Comparison of ENCODE assay signal across 14 cellular contexts in genomic region chr18:61129001-61129400, GRCh38.
DNase-seq lines count a peak whose midpoint lies in the region; ATAC-seq and TF ChIP-seq lines count a peak whose summit lies in the region.
"Had no signal": no experiment of that assay in that cellular context is flagged by ENCODE, and none has a peak within 500 bp of the region (broad histone marks: within the 10 kb centered on the region; RNA-seq: fewer than 3 reads in every experiment).

No MANE protein-coding gene starts in this region.

- peaks cover 21% of the 10 kb centered on the region for H3K4me1 Mint-ChIP-seq in GM23338
- H3K4me1 Mint-ChIP-seq: CD4-positive, alpha-beta memory T cell had no signal

- H3F3A ChIP-seq in GM23338 (replicated peaks; ENCODE audit: low read depth), result no peaks in the 10 kb centered on the region
- H3F3A ChIP-seq in GM23248 (ENCODE audit: insufficient read depth), result no peaks in the 10 kb centered on the region

- ATAC-seq in GM23338, result peak; percentile 49; the same call in 2 of the 3 replicates
- ATAC-seq: A549 had no signal

- H3K9me2 ChIP-seq in GM23338 (ENCODE audit: insufficient read depth), result no peaks in the 10 kb centered on the region
- no peaks in the 10 kb centered on the region; the same call in 1 of the 2 replicates for H3K9me2 ChIP-seq in GM23248 (ENCODE audit: insufficient read depth)

- no peak overlapping the region for H3K27ac Mint-ChIP-seq in GM23338
- H3K27ac Mint-ChIP-seq: CD4-positive, alpha-beta memory T cell; HFFc6 had no signal

- H2AFZ ChIP-seq in GM23338 (no peak overlapping the region), trophoblast cell (ENCODE audit: insufficient read depth, low read length, poor library complexity) (no peak overlapping the region), GM23248 (no peak overlapping the region)

- H3K18ac ChIP-seq in trophoblast cell (ENCODE audit: low read length), result no peak overlapping the region

- no peak for TF ChIP-seq CTCF in GM23338 (conservative IDR thresholded peaks at IDR 0.05; ENCODE audit: low read depth in 2 of 2)

- H2BK120ac ChIP-seq in trophoblast cell (ENCODE audit: insufficient read depth, low read length, poor library complexity), result no peak overlapping the region

- no peaks in the 10 kb centered on the region for H3K9me3 ChIP-seq in trophoblast cell (ENCODE audit: insufficient read depth, low read depth, low read length)
- no peaks in the 10 kb centered on the region for H3K9me3 ChIP-seq in GM23248 (ENCODE audit: low read depth)
- H3K9me3 ChIP-seq: A549, BE2C had no signal

- in situ Hi-C loops in GM23248 (cut with MboI), result no loop called here

- peaks cover 17% of the 10 kb centered on the region for H3K4me1 ChIP-seq in GM23338 (ENCODE audit: insufficient read depth)
- peaks cover 3% of the 10 kb centered on the region in 2 experiments for H3K4me1 ChIP-seq in trophoblast cell (ENCODE audit: control insufficient read depth in 1 of 2, insufficient read depth in 2 of 2, low read length in 2 of 2)
- no peaks in the 10 kb centered on the region for H3K4me1 ChIP-seq in GM23248 (ENCODE audit: insufficient read depth)
- H3K4me1 ChIP-seq: A549, BE2C had no signal

- H3K27me3 Mint-ChIP-seq in GM23338 (ENCODE audit: insufficient read depth, low read depth, poor library complexity), result no peaks in the 10 kb centered on the region
- H3K27me3 Mint-ChIP-seq: CD4-positive, alpha-beta memory T cell had no signal

- H3K23ac ChIP-seq in trophoblast cell (ENCODE audit: low read length), result no peak overlapping the region

- H3K79me1 ChIP-seq in trophoblast cell (ENCODE audit: low read length), result peaks cover 7% of the 10 kb centered on the region

- H3K36me3 ChIP-seq in GM23338 (ENCODE audit: insufficient read depth), result no peaks in the 10 kb centered on the region
- H3K36me3 ChIP-seq in trophoblast cell (ENCODE audit: control insufficient read depth in 1 of 2, insufficient read depth in 2 of 2, low read length in 2 of 2), result no peaks in the 10 kb centered on the region
- H3K36me3 ChIP-seq in GM23248 (ENCODE audit: low read depth), result no peaks in the 10 kb centered on the region
- H3K36me3 ChIP-seq: BE2C had no signal

- H3K4me3 Mint-ChIP-seq in GM23338, result no peak overlapping the region
- H3K4me3 Mint-ChIP-seq: CD4-positive, alpha-beta memory T cell; HFFc6 had no signal

- H3K9ac ChIP-seq in trophoblast cell (ENCODE audit: low read length) (no peak overlapping the region), GM23248 (no peak overlapping the region)

- H4K8ac ChIP-seq in trophoblast cell (ENCODE audit: low read depth, low read length), result no peak overlapping the region

- H3K4me3 ChIP-seq in GM23338, result no peak overlapping the region
- no peak overlapping the region for H3K4me3 ChIP-seq in trophoblast cell (ENCODE audit: low read depth, low read length)
- no peak overlapping the region for H3K4me3 ChIP-seq in GM23248
- H3K4me3 ChIP-seq: A549 had no signal

- no peaks in the 10 kb centered on the region for H3K9me3 Mint-ChIP-seq in GM23338

- H3K4ac ChIP-seq in trophoblast cell (ENCODE audit: low read depth, low read length), result no peak overlapping the region

- no peak overlapping the region for H2BK12ac ChIP-seq in trophoblast cell (ENCODE audit: low read length)

- no peak overlapping the region for H4K91ac ChIP-seq in trophoblast cell (ENCODE audit: low read depth, low read length)

- H4K20me1 ChIP-seq in GM23338 (replicated peaks; ENCODE audit: insufficient read depth), result no peaks in the 10 kb centered on the region
- no peaks in the 10 kb centered on the region for H4K20me1 ChIP-seq in GM23248 (ENCODE audit: insufficient read depth)

- no peaks in the 10 kb centered on the region for H3K36me3 Mint-ChIP-seq in GM23338 (ENCODE audit: low read depth)
- H3K36me3 Mint-ChIP-seq: CD4-positive, alpha-beta memory T cell had no signal

- H3K27me3 ChIP-seq in GM23338 (ENCODE audit: insufficient read depth), result no peaks in the 10 kb centered on the region
- no peaks in the 10 kb centered on the region for H3K27me3 ChIP-seq in trophoblast cell (ENCODE audit: insufficient read depth, low read length)
- H3K27me3 ChIP-seq in GM23248 (replicated peaks; ENCODE audit: insufficient read depth), result no peaks in the 10 kb centered on the region
- H3K27me3 ChIP-seq: BE2C had no signal

- DNase-seq in ELF-1 (ENCODE audit: low read depth, low spot score) (peak; percentile 81), GM23338 (ENCODE audit: low spot score) (no peak), iPS-NIHi7 (ENCODE audit: extremely low spot score) (peak; percentile 12), trophoblast cell (peak; percentile 78 to 87), NCI-H1417 treated with DMSO at 0.1 percent for 48 hours (lab: John Stamatoyannopoulos, UW) (no peak), NCI-H524 (lab: John Stamatoyannopoulos, UW) (no peak), GM23248 (no peak)
- DNase-seq: BE2C; CD4-positive, alpha-beta memory T cell; DMS79; HCEC 1CT; HFFc6 had no signal

- H3K79me2 ChIP-seq in GM23338 (replicated peaks; ENCODE audit: insufficient read depth) (no peaks in the 10 kb centered on the region), trophoblast cell (ENCODE audit: control insufficient read depth, insufficient read depth, low read length, poor library complexity) (no peaks in the 10 kb centered on the region), GM23248 (ENCODE audit: insufficient read depth) (no peaks in the 10 kb centered on the region)

- no peak overlapping the region for H2BK5ac ChIP-seq in trophoblast cell (ENCODE audit: low read depth, low read length, poor library complexity)

- H3K27ac ChIP-seq in GM23338 (ENCODE audit: low read depth) (no peak overlapping the region), trophoblast cell (ENCODE audit: low read depth, low read length) (peak overlapping the region; percentile 67), GM23248 (no peak overlapping the region)
- H3K27ac ChIP-seq: A549, C4-2B had no signal

- no peak overlapping the region for H2AK5ac ChIP-seq in trophoblast cell (ENCODE audit: low read length)

- no peak overlapping the region for H4K12ac ChIP-seq in trophoblast cell (ENCODE audit: low read depth, low read length)

- H3K14ac ChIP-seq in trophoblast cell (ENCODE audit: low read length), result no peak overlapping the region

- no peak overlapping the region for H3K4me2 ChIP-seq in GM23338
- no peak overlapping the region for H3K4me2 ChIP-seq in trophoblast cell (ENCODE audit: low read length)
- H3K4me2 ChIP-seq in GM23248 (ENCODE audit: unreplicated experiment), result no peak overlapping the region
- H3K4me2 ChIP-seq: A549 had no signal

TF ChIP-seq in GM23338, 12 proteins besides CTCF, POLR2A, EP300 and RAD21 (continues in another document):
- no peak for TF ChIP-seq POLR2AphosphoS5 (IDR thresholded peaks at IDR 0.05; ENCODE audit: low read depth)
- no peak for TF ChIP-seq NANOG (IDR thresholded peaks at IDR 0.05; ENCODE audit: borderline replicate concordance)
- TF ChIP-seq REST (IDR thresholded peaks at IDR 0.05; ENCODE audit: unreplicated experiment), result no peak
- TF ChIP-seq CREB1 (CRISPR knock-in tag; IDR thresholded peaks at IDR 0.05; ENCODE audit: low read depth), result no peak
- TF ChIP-seq EZH2 (IDR thresholded peaks at IDR 0.05; ENCODE audit: low read depth, unreplicated experiment), result no peak
- no peak for TF ChIP-seq ZNF331 (CRISPR knock-in tag; IDR thresholded peaks at IDR 0.05; ENCODE audit: low read depth)
- TF ChIP-seq JUNB (IDR thresholded peaks at IDR 0.05; ENCODE audit: unreplicated experiment), result no peak
- TF ChIP-seq ZNF114 (CRISPR knock-in tag; IDR thresholded peaks at IDR 0.05), result no peak
- no peak for TF ChIP-seq STAT1 (IDR thresholded peaks at IDR 0.05; ENCODE audit: unreplicated experiment)
- TF ChIP-seq EZH2phosphoT487 (IDR thresholded peaks at IDR 0.05; ENCODE audit: unreplicated experiment), result no peak
- no peak for TF ChIP-seq ETS1 (IDR thresholded peaks at IDR 0.05)

Comparison
In these comparisons a context has a peak if more than half of its experiments do, and no peak if none do; other contexts are left out.
1. DNase-seq: peak in ELF-1 (single experiment), iPS-NIHi7 (single experiment) and trophoblast cell (2 of 2); none in GM23338 (single experiment), NCI-H1417 treated with DMSO at 0.1 percent for 48 hours (single experiment), NCI-H524 (0 of 2) and GM23248 (single experiment).